In the genomic region with DNA sequence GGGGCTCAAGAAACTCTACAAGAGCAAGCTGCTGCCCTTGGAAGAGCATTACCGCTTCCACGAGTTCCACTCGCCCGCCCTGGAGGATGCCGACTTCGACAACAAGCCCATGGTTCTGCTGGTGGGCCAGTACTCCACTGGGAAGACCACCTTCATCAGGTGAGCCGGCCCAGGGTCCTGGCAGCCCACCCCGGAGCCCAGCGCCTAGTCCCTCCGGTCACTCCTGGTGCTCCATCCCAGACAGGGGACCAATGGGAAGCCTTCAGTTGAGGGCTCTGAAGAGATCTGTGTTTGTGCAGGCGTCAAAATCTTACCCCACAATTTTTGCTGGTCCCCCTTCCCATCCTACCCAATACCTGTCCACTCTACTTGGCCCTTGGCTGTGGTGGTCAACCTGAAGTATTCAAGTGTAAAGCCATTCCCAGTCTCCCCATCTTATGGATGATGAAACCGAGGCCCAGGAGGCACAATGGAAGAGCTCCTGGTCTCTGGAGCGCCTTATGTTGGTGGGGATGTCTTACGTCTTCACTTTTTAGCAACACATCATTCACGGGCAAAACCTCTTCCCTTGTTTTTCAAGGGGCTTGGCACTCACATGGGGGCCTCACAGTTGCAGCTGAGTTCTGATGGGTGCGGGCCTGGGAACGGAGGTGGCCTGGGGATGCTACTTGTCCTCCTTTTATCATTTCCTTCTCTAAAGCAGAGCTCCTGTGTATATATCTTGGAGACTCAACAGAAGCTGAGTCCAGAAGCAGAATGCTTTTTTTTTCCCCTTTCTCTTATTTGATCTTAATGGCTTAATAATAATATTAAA, we compare ENCODE assay signal across 9 cellular contexts. TPM values are rescaled to one million over a fixed set of nuclear protein-coding genes. Genes with fewer than 3 reads are reported as not detected.
DNase-seq lines count a peak whose midpoint lies in the region; ATAC-seq and TF ChIP-seq lines count a peak whose summit lies in the region.
"Had no signal": no experiment of that assay in that cellular context is flagged by ENCODE, and none has a peak within 500 bp of the region (broad histone marks: within the 10 kb centered on the region; RNA-seq: fewer than 3 reads in every experiment).

No MANE protein-coding gene starts in this region.

- TF ChIP-seq CTCF in H9 (conservative IDR thresholded peaks at IDR 0.05) (no peak), hepatocyte (IDR thresholded peaks at IDR 0.05; ENCODE audit: poor library complexity) (no peak)

- H3K79me1 ChIP-seq in H9 (ENCODE audit: insufficient read depth, low read depth, low read length, poor library complexity, severe bottlenecking), result no peaks in the 10 kb centered on the region

- peak overlapping the region; percentile 55 for H3K4me3 ChIP-seq in hepatocyte
- H3K4me3 ChIP-seq in skin epidermis, result peak overlapping the region; percentile 48 to 67 (median 53)

- H3K27ac ChIP-seq in H9 (ENCODE audit: insufficient read length, low read depth, low read length), result no peak overlapping the region
- H3K27ac ChIP-seq in hepatocyte, result peak overlapping the region; percentile 29
- H3K27ac ChIP-seq in skin epidermis, result peak overlapping the region in 18 of 21 experiments; percentile 16 to 82 (median 63)

- POLR2A ChIA-PET in activated CD8-positive, alpha-beta T cell treated with anti-CD3 and anti-CD28 coated beads, Interleukin-2, amount 10 ng/mL, durations not matched to agents 7 days and 5 days (lab: Charles Lee), result no interaction called here

- H3K9ac ChIP-seq in H9 (ENCODE audit: extremely low read depth, insufficient read length, low read length), result no peak overlapping the region

- H3K9me3 ChIP-seq in H9 (ENCODE audit: control insufficient read depth, low read depth, low read length) (no peaks in the 10 kb centered on the region), hepatocyte (ENCODE audit: low read depth) (no peaks in the 10 kb centered on the region)

- no peak overlapping the region for H3K4ac ChIP-seq in H9 (ENCODE audit: low read depth, low read length)

- no peak overlapping the region for H3K18ac ChIP-seq in H9 (ENCODE audit: insufficient read length, low read depth, low read length)

- peaks cover 19 to 25% of the 10 kb centered on the region in 2 experiments for H3K4me1 Mint-ChIP-seq in H9
- peaks cover 8% of the 10 kb centered on the region for H3K4me1 Mint-ChIP-seq in activated CD8-positive, alpha-beta T cell treated with anti-CD3 and anti-CD28 coated beads, Interleukin-2, amount 10 ng/mL, durations not matched to agents 7 days and 5 days (ENCODE audit: low read depth)

- H4K8ac ChIP-seq in H9 (replicated peaks; ENCODE audit: insufficient read length, low read depth, low read length), result no peak overlapping the region

- peak overlapping the region; percentile 71 to 80 for H3K4me3 Mint-ChIP-seq in H9
- H3K4me3 Mint-ChIP-seq in activated CD8-positive, alpha-beta T cell treated with anti-CD3 and anti-CD28 coated beads, Interleukin-2, amount 10 ng/mL, durations not matched to agents 7 days and 5 days, result peak overlapping the region; percentile 23

- H3K36me3 ChIP-seq in hepatocyte (replicated peaks; ENCODE audit: insufficient read depth, low read depth), result no peaks in the 10 kb centered on the region

- peak overlapping the region; percentile 73 for H3K14ac ChIP-seq in H9 (ENCODE audit: insufficient read depth, low read length)

- peaks cover 0 to 1% (median 0%) of the 10 kb centered on the region in 3 experiments; a peak in 2 of 7 replicates for H3K36me3 Mint-ChIP-seq in H9 (ENCODE audit: insufficient read depth in 1 of 3, low read depth in 3 of 3)
- H3K36me3 Mint-ChIP-seq in activated CD8-positive, alpha-beta T cell treated with anti-CD3 and anti-CD28 coated beads, Interleukin-2, amount 10 ng/mL, durations not matched to agents 7 days and 5 days (ENCODE audit: low read depth), result no peaks in the 10 kb centered on the region

- H3K9me2 ChIP-seq in hepatocyte (replicated peaks; ENCODE audit: insufficient read depth), result no peaks in the 10 kb centered on the region

- H3K9me3 Mint-ChIP-seq in H9, result no peaks in the 10 kb centered on the region
- H3K9me3 Mint-ChIP-seq in activated CD8-positive, alpha-beta T cell treated with anti-CD3 and anti-CD28 coated beads, Interleukin-2, amount 10 ng/mL, durations not matched to agents 7 days and 5 days (ENCODE audit: insufficient read depth), result no peaks in the 10 kb centered on the region

- no CpG with 5 or more reads among the region's 17 CpGs for WGBS in H9 (ENCODE audit: extremely low coverage, insufficient read length, low lambda C conversion rate)
- 61% methylated on average over 13 of the region's 17 CpGs for WGBS in hepatocyte (ENCODE audit: low lambda C conversion rate, missing lambda C conversion rate)

- H3K79me2 ChIP-seq in H9 (ENCODE audit: insufficient read depth, low read length) (no peaks in the 10 kb centered on the region), hepatocyte (peaks cover 8% of the 10 kb centered on the region)

- CTCF ChIA-PET in activated CD8-positive, alpha-beta T cell treated with anti-CD3 and anti-CD28 coated beads, Interleukin-2, amount 10 ng/mL, durations not matched to agents 7 days and 5 days (lab: Charles Lee), result interaction anchor here (3.0 kb wide), 1 partner anchor 99 kb away, joined by 9 read pairs; no protein-coding TSS in a partner anchor

- H2AFZ ChIP-seq in H9 (ENCODE audit: low read length), result no peak overlapping the region
- peak overlapping the region; percentile 83 for H2AFZ ChIP-seq in hepatocyte

- no peak overlapping the region for H2BK20ac ChIP-seq in H9 (ENCODE audit: low read depth, low read length, poor library complexity, severe bottlenecking)

- H3K27me3 Mint-ChIP-seq in H9 (ENCODE audit: low read depth), result peaks cover 14% of the 10 kb centered on the region
- peaks cover 22% of the 10 kb centered on the region for H3K27me3 Mint-ChIP-seq in activated CD8-positive, alpha-beta T cell treated with anti-CD3 and anti-CD28 coated beads, Interleukin-2, amount 10 ng/mL, durations not matched to agents 7 days and 5 days (ENCODE audit: low read depth)

- H3K4me2 ChIP-seq in H9 (ENCODE audit: insufficient read depth, insufficient read length, low read length), result peak overlapping the region; percentile 88
- H3K4me2 ChIP-seq in hepatocyte, result peak overlapping the region; percentile 98

- peak; percentile 26 for DNase-seq in H9
- no peak for DNase-seq in activated CD8-positive, alpha-beta T cell treated with anti-CD3 and anti-CD28 coated beads, Interleukin-2, amount 10 ng/mL, durations not matched to agents 7 days and 5 days
- DNase-seq in hepatocyte (ENCODE audit: low spot score), result no peak
- no peak for DNase-seq in NCI-H226
- no peak for DNase-seq in superior temporal gyrus (ENCODE audit: extremely low spot score)
- no peak for DNase-seq in UCSD-AML1 (lab: John Stamatoyannopoulos, UW; ENCODE audit: unreplicated experiment)
- no peak for DNase-seq in GDM1 (lab: John Stamatoyannopoulos, UW)
- DNase-seq: NCI-H1417 treated with DMSO at 0.1 percent for 48 hours had no signal

- H2BK120ac ChIP-seq in H9 (ENCODE audit: low read depth, low read length, poor library complexity, severe bottlenecking), result no peak overlapping the region

- H4K91ac ChIP-seq in H9 (ENCODE audit: insufficient read length, low read depth, low read length), result no peak overlapping the region

- H2BK12ac ChIP-seq in H9 (ENCODE audit: insufficient read length, low read depth, low read length), result no peak overlapping the region

- peaks cover 5% of the 10 kb centered on the region for H3K23me2 ChIP-seq in H9 (ENCODE audit: insufficient read length, low read depth, low read length, poor library complexity, severe bottlenecking)

- 0 out of 2 replicates have a peak, but pooled peaks cover 3% of the 10 kb centered on the region for H3K4me1 ChIP-seq in H9 (ENCODE audit: insufficient read depth, low read length)
- H3K4me1 ChIP-seq in hepatocyte (ENCODE audit: insufficient read depth), result peaks cover 6% of the 10 kb centered on the region

- H4K5ac ChIP-seq in H9 (ENCODE audit: insufficient read length, low read depth, low read length), result no peak overlapping the region

- no peak overlapping the region for H3T11ph ChIP-seq in H9 (ENCODE audit: low read length)

- H3K56ac ChIP-seq in H9 (ENCODE audit: insufficient read length, low read depth, low read length), result no peak overlapping the region

- peaks cover 4% of the 10 kb centered on the region; the same call in 1 of the 2 replicates for H3K27me3 ChIP-seq in H9 (ENCODE audit: insufficient read depth, low read length)
- no peaks in the 10 kb centered on the region for H3K27me3 ChIP-seq in hepatocyte

- H2BK15ac ChIP-seq in H9 (ENCODE audit: low read depth, low read length), result no peak overlapping the region

- H4K20me1 ChIP-seq in H9 (ENCODE audit: control insufficient read depth, insufficient read depth, insufficient read length) (peaks cover 3% of the 10 kb centered on the region), hepatocyte (ENCODE audit: insufficient read depth, poor library complexity, severe bottlenecking) (no peaks in the 10 kb centered on the region)

- H3K23ac ChIP-seq in H9 (ENCODE audit: insufficient read length, low read depth, low read length), result no peak overlapping the region

- H2AK5ac ChIP-seq in H9 (ENCODE audit: insufficient read length, low read length), result no peak overlapping the region

- no peak overlapping the region for H3K27ac Mint-ChIP-seq in H9
- no peak overlapping the region for H3K27ac Mint-ChIP-seq in activated CD8-positive, alpha-beta T cell treated with anti-CD3 and anti-CD28 coated beads, Interleukin-2, amount 10 ng/mL, durations not matched to agents 7 days and 5 days

- H2BK5ac ChIP-seq in H9 (ENCODE audit: insufficient read length, low read length), result no peak overlapping the region

- no peak for ATAC-seq in activated CD8-positive, alpha-beta T cell treated with anti-CD3 and anti-CD28 coated beads, Interleukin-2, amount 10 ng/mL, durations not matched to agents 7 days and 5 days

RNA-seq across cellular contexts. Expression of gene EHD3, which starts 0.9 kb away (rescaled TPM):
- total RNA-seq in H9 (2021) (8.3 TPM in 2 replicates), hepatocyte (6.0 and 6.2 TPM in 2 replicates)
- total RNA-seq in activated CD8-positive, alpha-beta T cell treated with anti-CD3 and anti-CD28 coated beads, Interleukin-2, amount 10 ng/mL, durations not matched to agents 7 days and 5 days, result under 1 TPM; 0.05 to 0.21 TPM
- polyA plus RNA-seq in hepatocyte, result 4.5 and 7.3 TPM in 2 replicates

RNA-seq across cellular contexts. Expression of gene CAPN14, which starts 17.6 kb away (rescaled TPM):
- total RNA-seq in H9 (2021) (0.07 and 0.09 TPM in 2 replicates), hepatocyte (0.33 and 0.56 TPM in 2 replicates)
- total RNA-seq in activated CD8-positive, alpha-beta T cell treated with anti-CD3 and anti-CD28 coated beads, Interleukin-2, amount 10 ng/mL, durations not matched to agents 7 days and 5 days, result not detected
- polyA plus RNA-seq in hepatocyte, result 0.06 and 0.36 TPM in 2 replicates
